Comparison of ENCODE assay signal across 27 cellular contexts in genomic region chr13:31540316-31540715, GRCh38.
"Had no signal": no experiment of that assay in that cellular context is flagged by ENCODE, and none has a peak within 500 bp of the region (broad histone marks: within the 10 kb centered on the region; RNA-seq: fewer than 3 reads in every experiment).

No MANE protein-coding gene starts in this region.

- H3K9me3 Mint-ChIP-seq: activated B cell treated with CpG ODN at 0.5 μM for 24 hours; activated T-cell treated with anti-CD3 and anti-CD28 coated beads, Interleukin-2, amount 50 U/mL, for 4 hours; activated T-helper 2 cell treated with anti-CD3 and anti-CD28 coated beads, Interferon-gamma antibody, Interleukin-2, Interleukin-4, amounts not matched to agents 10 μg/mL and 5 μg/mL and 100 μg/mL, durations not matched to agents 14 hours and 24 hours and 36 hours; central memory CD8-positive, alpha-beta T cell; immature natural killer cell; type B pancreatic cell had no signal

- H3K4me3 Mint-ChIP-seq: activated B cell treated with CpG ODN at 0.5 μM for 24 hours; activated CD4-positive, alpha-beta T cell treated with anti-CD3 and anti-CD28 coated beads for 36 hours; activated naive CD8-positive, alpha-beta T cell; activated T-cell treated with anti-CD3 and anti-CD28 coated beads, Interleukin-2, amount 50 U/mL, for 4 hours; central memory CD8-positive, alpha-beta T cell; immature natural killer cell; naive thymus-derived CD4-positive, alpha-beta T cell; type B pancreatic cell had no signal

- H3K27ac ChIP-seq: adrenal gland, ascending aorta, esophagus squamous epithelium, hepatocyte, lower lobe of right lung, prostate gland, right atrium auricular region, spleen, thoracic aorta, vagina had no signal

- H3K4me1 Mint-ChIP-seq: activated B cell treated with CpG ODN at 0.5 μM for 24 hours; activated CD4-positive, alpha-beta T cell treated with anti-CD3 and anti-CD28 coated beads for 36 hours; central memory CD8-positive, alpha-beta T cell; immature natural killer cell had no signal

- H3K36me3 Mint-ChIP-seq: activated naive CD8-positive, alpha-beta T cell; immature natural killer cell; naive thymus-derived CD4-positive, alpha-beta T cell; type B pancreatic cell had no signal

- H3K9me3 ChIP-seq: adrenal gland, ascending aorta, esophagus squamous epithelium, lower lobe of right lung, prostate gland, right atrium auricular region, spleen, thoracic aorta, vagina had no signal

- H3K4me3 ChIP-seq: adrenal gland, ascending aorta, esophagus squamous epithelium, hepatocyte, lower lobe of right lung, prostate gland, right atrium auricular region, spleen, thoracic aorta, vagina had no signal

- H3K79me2 ChIP-seq: hepatocyte had no signal

- H3K36me3 ChIP-seq: adrenal gland, ascending aorta, esophagus squamous epithelium, lower lobe of right lung, prostate gland, right atrium auricular region, spleen, thoracic aorta, vagina had no signal

- DNase-seq: activated B cell treated with CpG ODN at 0.5 μM for 24 hours; activated CD4-positive, alpha-beta T cell treated with anti-CD3 and anti-CD28 coated beads for 36 hours; activated CD4-positive, alpha-beta T cell treated with anti-CD3 and anti-CD28 coated beads, Interleukin-2, amount 50 U/mL, for 48 hours; activated CD8-positive, alpha-beta memory T cell treated with anti-CD3 and anti-CD28 coated beads, Interleukin-2, amount 50 U/mL, for 48 hours; activated naive CD4-positive, alpha-beta T cell; activated T-cell treated with anti-CD3 and anti-CD28 coated beads, Interleukin-2, amount 50 U/mL, for 4 hours; adrenal gland; effector memory CD4-positive, alpha-beta T cell; esophagus squamous epithelium; immature natural killer cell; lower lobe of right lung; naive thymus-derived CD4-positive, alpha-beta T cell; spleen; stimulated activated CD4-positive, alpha-beta T cell treated with anti-CD3 and anti-CD28 coated beads, Interleukin-4, amount 100 ng/mL, for 24 hours; stimulated activated naive CD4-positive, alpha-beta T cell treated with Interleukin-2 at 50 U/mL for 16 hours; T1000 had no signal

- H3K4me1 ChIP-seq: adrenal gland, ascending aorta, esophagus squamous epithelium, lower lobe of right lung, prostate gland, right atrium auricular region, spleen, vagina had no signal

- H3K4me2 ChIP-seq: hepatocyte had no signal

- H3K27me3 ChIP-seq: adrenal gland, ascending aorta, esophagus squamous epithelium, hepatocyte, right atrium auricular region, vagina had no signal

- H2AFZ ChIP-seq: hepatocyte had no signal

- H3K27me3 Mint-ChIP-seq: central memory CD8-positive, alpha-beta T cell had no signal

- H3K27ac Mint-ChIP-seq: activated B cell treated with CpG ODN at 0.5 μM for 24 hours; activated CD4-positive, alpha-beta T cell treated with anti-CD3 and anti-CD28 coated beads for 36 hours; activated naive CD8-positive, alpha-beta T cell; activated T-helper 2 cell treated with anti-CD3 and anti-CD28 coated beads, Interferon-gamma antibody, Interleukin-2, Interleukin-4, amounts not matched to agents 10 μg/mL and 5 μg/mL and 100 μg/mL, durations not matched to agents 14 hours and 24 hours and 36 hours; immature natural killer cell; naive thymus-derived CD4-positive, alpha-beta T cell; type B pancreatic cell had no signal

- ATAC-seq: activated CD4-positive, alpha-beta T cell treated with anti-CD3 and anti-CD28 coated beads for 36 hours; activated T-cell treated with anti-CD3 and anti-CD28 coated beads, Interleukin-2, amount 50 U/mL, for 4 hours; left lobe of liver; lower lobe of right lung; naive thymus-derived CD4-positive, alpha-beta T cell had no signal
